Comparison of ENCODE assay signal across 9 cellular contexts in genomic region chr13:110388141-110388943, GRCh38.
DNase-seq lines count a peak whose midpoint lies in the region; ATAC-seq, FAIRE-seq and TF ChIP-seq lines count a peak whose summit lies in the region.
"Had no signal": no experiment of that assay in that cellular context is flagged by ENCODE, and none has a peak within 500 bp of the region (broad histone marks: within the 10 kb centered on the region; RNA-seq: fewer than 3 reads in every experiment).

No MANE protein-coding gene starts in this region.

- TF ChIP-seq EP300 in stomach (IDR thresholded peaks at IDR 0.05), result peak; percentile 56

- H3K27ac Mint-ChIP-seq in astrocyte (ENCODE audit: unreplicated experiment), result peak overlapping the region; percentile 96

- H3K4me1 ChIP-seq in HEK293 (ENCODE audit: control insufficient read depth, insufficient read depth, low read length), result peaks cover 11% of the 10 kb centered on the region
- peaks cover 55% of the 10 kb centered on the region for H3K4me1 ChIP-seq in astrocyte (ENCODE audit: insufficient read depth, low read length)
- H3K4me1 ChIP-seq in stomach, result peaks cover 0 to 35% (median 22%) of the 10 kb centered on the region in 4 donors

- ATAC-seq in GM18870 (IDR thresholded peaks at IDR 0.05; ENCODE audit: unreplicated experiment), result no peak
- no peak for ATAC-seq in HG03159 (IDR thresholded peaks at IDR 0.05; ENCODE audit: unreplicated experiment)

- H3K4me1 Mint-ChIP-seq in astrocyte (ENCODE audit: low read depth, unreplicated experiment), result peaks cover 51% of the 10 kb centered on the region

- H3K4me3 Mint-ChIP-seq in astrocyte (ENCODE audit: unreplicated experiment), result peak overlapping the region; percentile 5

- H3K36me3 ChIP-seq in HEK293 (ENCODE audit: control insufficient read depth in 2 of 2, insufficient read depth in 1 of 2, low read length in 2 of 2) (no peaks in the 10 kb centered on the region), astrocyte (ENCODE audit: insufficient read depth, low read length) (no peaks in the 10 kb centered on the region), stomach (no peaks in the 10 kb centered on the region)

- no peak for TF ChIP-seq POLR2A in stomach (IDR thresholded peaks at IDR 0.05)

- H3K9me3 ChIP-seq in HEK293 (ENCODE audit: control insufficient read depth, insufficient read depth, low read depth, low read length) (no peaks in the 10 kb centered on the region), astrocyte (ENCODE audit: insufficient read depth, low read depth, low read length) (no peaks in the 10 kb centered on the region), stomach (no peaks in the 10 kb centered on the region)

- no peaks in the 10 kb centered on the region for H4K20me1 ChIP-seq in astrocyte (ENCODE audit: insufficient read depth, low read length)

- intact Hi-C loops in stomach (cut with DNase I; ENCODE audit: low total_unique reads), result no loop called here

- CTCF ChIA-PET in HEK293 (lab: Yijun Ruan, JAX), result interaction anchor here (1.0 to 1.2 kb wide), 3 partner anchors 20 to 82 kb away, joined by 3 to 4 read pairs (median 3); partner anchors contain the start of genes COL4A1 and COL4A2

- H3K36me3 Mint-ChIP-seq in astrocyte (ENCODE audit: low read depth, unreplicated experiment), result peaks cover 73% of the 10 kb centered on the region

- H3K79me2 ChIP-seq in astrocyte (ENCODE audit: insufficient read depth, low read length), result peaks cover 60% of the 10 kb centered on the region

- H3K4me3 ChIP-seq in HEK293 (ENCODE audit: low read depth, low read length) (peak overlapping the region; percentile 3; the same call in 1 of the 2 replicates), astrocyte (ENCODE audit: insufficient read depth, low read depth, low read length) (no peak overlapping the region), stomach (no peak overlapping the region)

- H3K9ac ChIP-seq in astrocyte (ENCODE audit: low read length), result peak overlapping the region; percentile 80

- H3K27ac ChIP-seq in HEK293 (ENCODE audit: extremely low read depth, low read depth, low read length) (no peak overlapping the region; the same call in 1 of the 2 replicates), astrocyte (ENCODE audit: low read depth, low read length) (peak overlapping the region; percentile 98), stomach (peak overlapping the region; percentile 65 to 94 (median 83))

- peaks cover 14% of the 10 kb centered on the region for H3K9me3 Mint-ChIP-seq in astrocyte (ENCODE audit: unreplicated experiment)

- peak; percentile 77 for FAIRE-seq in astrocyte (lab: Jason Lieb, UNC)

- no peaks in the 10 kb centered on the region for H3K27me3 ChIP-seq in astrocyte (ENCODE audit: insufficient read depth, low read length)
- H3K27me3 ChIP-seq in stomach, result peaks cover 0 to 6% (median 3%) of the 10 kb centered on the region in 3 donors

- TF ChIP-seq CTCF in HEK293 (tag by site-specific recombination; IDR thresholded peaks at IDR 0.05) (no peak), astrocyte (IDR thresholded peaks at IDR 0.05; ENCODE audit: insufficient read depth, low read depth, low read length) (no peak), stomach (IDR thresholded peaks at IDR 0.05) (no peak)

- POLR2A ChIA-PET in HEK293 (lab: Yijun Ruan, JAX), result interaction anchor here (0.8 to 3.0 kb wide), 6 partner anchors 11 to 81 kb away, joined by 3 to 19 read pairs (median 7); partner anchors contain the start of genes COL4A1 and COL4A2

- WGBS in stomach, 5 donors, result 49 to 56% (median 52%) methylated on average over 16 to 18 of the region's 18 CpGs

- H2AFZ ChIP-seq in astrocyte (ENCODE audit: low read depth, low read length), result no peak overlapping the region

- DNase-seq in astrocyte (ENCODE audit: low read depth), result peak; percentile 87
- peak; percentile 68 for DNase-seq in iPS-NIHi11 (ENCODE audit: low spot score)
- DNase-seq in stomach, result no peak
- no peak for DNase-seq in CD1c-positive myeloid dendritic cell (ENCODE audit: extremely low spot score)
- no peak for DNase-seq in MV-4-11 (lab: John Stamatoyannopoulos, UW)
- DNase-seq: activated naive CD4-positive, alpha-beta T cell treated with Interleukin-2 at 50 U/mL for 16 hours had no signal

- peak overlapping the region; percentile 22 for H3K4me2 ChIP-seq in astrocyte (ENCODE audit: low read length)

- H3K27me3 Mint-ChIP-seq in astrocyte (ENCODE audit: low read depth, unreplicated experiment), result no peaks in the 10 kb centered on the region

TF ChIP-seq in HEK293, 187 proteins besides CTCF, POLR2A, EP300 and RAD21 (continues in another document):
- TF ChIP-seq YY1 (tag by site-specific recombination; IDR thresholded peaks at IDR 0.05), result 0 out of 2 replicates have a peak, but pooled peaks have one; percentile 18
- TF ChIP-seq, protein P1, sequence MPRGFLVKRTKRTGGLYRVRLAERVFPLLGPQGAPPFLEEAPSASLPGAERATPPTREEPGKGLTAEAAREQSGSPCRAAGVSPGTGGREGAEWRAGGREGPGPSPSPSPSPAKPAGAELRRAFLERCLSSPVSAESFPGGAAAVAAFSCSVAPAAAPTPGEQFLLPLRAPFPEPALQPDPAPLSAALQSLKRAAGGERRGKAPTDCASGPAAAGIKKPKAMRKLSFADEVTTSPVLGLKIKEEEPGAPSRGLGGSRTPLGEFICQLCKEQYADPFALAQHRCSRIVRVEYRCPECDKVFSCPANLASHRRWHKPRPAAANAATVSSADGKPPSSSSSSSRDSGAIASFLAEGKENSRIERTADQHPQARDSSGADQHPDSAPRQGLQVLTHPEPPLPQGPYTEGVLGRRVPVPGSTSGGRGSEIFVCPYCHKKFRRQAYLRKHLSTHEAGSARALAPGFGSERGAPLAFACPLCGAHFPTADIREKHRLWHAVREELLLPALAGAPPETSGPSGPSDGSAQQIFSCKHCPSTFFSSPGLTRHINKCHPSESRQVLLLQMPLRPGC (tag by site-specific recombination; IDR thresholded peaks at IDR 0.05), result no peak
- TF ChIP-seq KLF9 (tag by site-specific recombination; IDR thresholded peaks at IDR 0.05; ENCODE audit: low read depth), result peak; percentile 80
- peak; percentile 39; the same call in 1 of the 2 replicates for TF ChIP-seq KLF10 (tag by site-specific recombination; IDR thresholded peaks at IDR 0.05)
- TF ChIP-seq, protein P2, sequence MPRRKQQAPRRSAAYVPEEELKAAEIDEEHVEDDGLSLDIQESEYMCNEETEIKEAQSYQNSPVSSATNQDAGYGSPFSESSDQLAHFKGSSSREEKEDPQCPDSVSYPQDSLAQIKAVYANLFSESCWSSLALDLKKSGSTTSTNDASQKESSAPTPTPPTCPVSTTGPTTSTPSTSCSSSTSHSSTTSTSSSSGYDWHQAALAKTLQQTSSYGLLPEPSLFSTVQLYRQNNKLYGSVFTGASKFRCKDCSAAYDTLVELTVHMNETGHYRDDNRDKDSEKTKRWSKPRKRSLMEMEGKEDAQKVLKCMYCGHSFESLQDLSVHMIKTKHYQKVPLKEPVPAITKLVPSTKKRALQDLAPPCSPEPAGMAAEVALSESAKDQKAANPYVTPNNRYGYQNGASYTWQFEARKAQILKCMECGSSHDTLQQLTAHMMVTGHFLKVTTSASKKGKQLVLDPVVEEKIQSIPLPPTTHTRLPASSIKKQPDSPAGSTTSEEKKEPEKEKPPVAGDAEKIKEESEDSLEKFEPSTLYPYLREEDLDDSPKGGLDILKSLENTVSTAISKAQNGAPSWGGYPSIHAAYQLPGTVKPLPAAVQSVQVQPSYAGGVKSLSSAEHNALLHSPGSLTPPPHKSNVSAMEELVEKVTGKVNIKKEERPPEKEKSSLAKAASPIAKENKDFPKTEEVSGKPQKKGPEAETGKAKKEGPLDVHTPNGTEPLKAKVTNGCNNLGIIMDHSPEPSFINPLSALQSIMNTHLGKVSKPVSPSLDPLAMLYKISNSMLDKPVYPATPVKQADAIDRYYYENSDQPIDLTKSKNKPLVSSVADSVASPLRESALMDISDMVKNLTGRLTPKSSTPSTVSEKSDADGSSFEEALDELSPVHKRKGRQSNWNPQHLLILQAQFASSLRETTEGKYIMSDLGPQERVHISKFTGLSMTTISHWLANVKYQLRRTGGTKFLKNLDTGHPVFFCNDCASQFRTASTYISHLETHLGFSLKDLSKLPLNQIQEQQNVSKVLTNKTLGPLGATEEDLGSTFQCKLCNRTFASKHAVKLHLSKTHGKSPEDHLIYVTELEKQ (tag by site-specific recombination; IDR thresholded peaks at IDR 0.05; ENCODE audit: borderline replicate concordance), result no peak
- TF ChIP-seq ZEB2 (tag by site-specific recombination; IDR thresholded peaks at IDR 0.05), result peak; percentile 61
- no peak for TF ChIP-seq ZNF211 (tag by site-specific recombination; IDR thresholded peaks at IDR 0.05; ENCODE audit: low read depth)
- peak; percentile 32; the same call in 1 of the 2 replicates for TF ChIP-seq IKZF3 (tag by site-specific recombination; IDR thresholded peaks at IDR 0.05)
- TF ChIP-seq ZNF366 (tag by site-specific recombination; conservative IDR thresholded peaks at IDR 0.05), result 0 out of 2 replicates have a peak, but pooled peaks have one; percentile 6
- TF ChIP-seq, protein P3, sequence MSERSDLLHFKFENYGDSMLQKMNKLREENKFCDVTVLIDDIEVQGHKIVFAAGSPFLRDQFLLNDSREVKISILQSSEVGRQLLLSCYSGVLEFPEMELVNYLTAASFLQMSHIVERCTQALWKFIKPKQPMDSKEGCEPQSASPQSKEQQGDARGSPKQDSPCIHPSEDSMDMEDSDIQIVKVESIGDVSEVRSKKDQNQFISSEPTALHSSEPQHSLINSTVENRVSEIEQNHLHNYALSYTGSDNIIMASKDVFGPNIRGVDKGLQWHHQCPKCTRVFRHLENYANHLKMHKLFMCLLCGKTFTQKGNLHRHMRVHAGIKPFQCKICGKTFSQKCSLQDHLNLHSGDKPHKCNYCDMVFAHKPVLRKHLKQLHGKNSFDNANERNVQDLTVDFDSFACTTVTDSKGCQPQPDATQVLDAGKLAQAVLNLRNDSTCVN (tag by site-specific recombination; optimal IDR thresholded peaks at IDR 0.05), result peak; percentile 26
- TF ChIP-seq, protein P4, sequence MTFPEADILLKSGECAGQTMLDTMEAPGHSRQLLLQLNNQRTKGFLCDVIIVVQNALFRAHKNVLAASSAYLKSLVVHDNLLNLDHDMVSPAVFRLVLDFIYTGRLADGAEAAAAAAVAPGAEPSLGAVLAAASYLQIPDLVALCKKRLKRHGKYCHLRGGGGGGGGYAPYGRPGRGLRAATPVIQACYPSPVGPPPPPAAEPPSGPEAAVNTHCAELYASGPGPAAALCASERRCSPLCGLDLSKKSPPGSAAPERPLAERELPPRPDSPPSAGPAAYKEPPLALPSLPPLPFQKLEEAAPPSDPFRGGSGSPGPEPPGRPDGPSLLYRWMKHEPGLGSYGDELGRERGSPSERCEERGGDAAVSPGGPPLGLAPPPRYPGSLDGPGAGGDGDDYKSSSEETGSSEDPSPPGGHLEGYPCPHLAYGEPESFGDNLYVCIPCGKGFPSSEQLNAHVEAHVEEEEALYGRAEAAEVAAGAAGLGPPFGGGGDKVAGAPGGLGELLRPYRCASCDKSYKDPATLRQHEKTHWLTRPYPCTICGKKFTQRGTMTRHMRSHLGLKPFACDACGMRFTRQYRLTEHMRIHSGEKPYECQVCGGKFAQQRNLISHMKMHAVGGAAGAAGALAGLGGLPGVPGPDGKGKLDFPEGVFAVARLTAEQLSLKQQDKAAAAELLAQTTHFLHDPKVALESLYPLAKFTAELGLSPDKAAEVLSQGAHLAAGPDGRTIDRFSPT (tag by site-specific recombination; IDR thresholded peaks at IDR 0.05), result peak; percentile 63; the same call in 1 of the 2 replicates

Comparison
In these comparisons a context has a peak if more than half of its experiments do, and no peak if none do; other contexts are left out.
1. DNase-seq: peak in astrocyte (single experiment) and iPS-NIHi11 (single experiment); none in stomach (single experiment), CD1c-positive myeloid dendritic cell (single experiment) and MV-4-11 (single experiment).